23 cellular contexts compared by ENCODE assay signal in the genomic region with DNA sequence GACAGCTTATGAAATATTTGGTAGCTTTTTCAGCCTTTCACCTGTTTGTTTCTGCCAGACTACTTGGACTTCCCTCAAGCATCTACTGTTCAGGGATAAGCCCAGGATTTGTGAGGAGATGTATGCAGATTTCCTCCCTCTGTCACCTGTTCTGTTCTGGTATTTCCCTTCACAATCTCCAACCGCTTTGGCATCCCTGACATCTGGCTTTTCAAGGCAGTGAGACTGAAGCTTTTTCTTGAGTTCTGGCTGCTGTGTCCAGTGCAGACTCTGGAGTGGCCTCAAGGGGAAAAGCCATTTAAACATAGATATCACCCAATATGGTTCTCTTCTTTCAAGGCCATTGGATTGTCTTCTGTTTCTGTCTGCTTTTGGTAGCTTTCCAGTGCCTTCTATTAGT.
"Had no signal": no experiment of that assay in that cellular context is flagged by ENCODE, and none has a peak within 500 bp of the region (broad histone marks: within the 10 kb centered on the region; RNA-seq: fewer than 3 reads in every experiment).

No MANE protein-coding gene starts in this region.

- FAIRE-seq: endothelial cell of umbilical vein had no signal

- H3K4me3 ChIP-seq: colonic mucosa, esophagus squamous epithelium, lung, mucosa of descending colon, stomach, thyroid gland, vagina had no signal

- DNase-seq: colonic mucosa; dermis blood vessel endothelial cell; effector memory CD4-positive, alpha-beta T cell; esophagus squamous epithelium; foreskin melanocyte; kidney; mucosa of descending colon; naive B cell; stimulated activated CD4-positive, alpha-beta T cell treated with anti-CD3 and anti-CD28 coated beads, Interleukin-2, amount 100 ng/mL, for 24 hours; stimulated activated CD4-positive, alpha-beta T cell treated with anti-CD3 and anti-CD28 coated beads, Interleukin-4, amount 100 ng/mL, for 24 hours; stimulated activated naive CD4-positive, alpha-beta T cell treated with Interleukin-2 at 50 U/mL for 16 hours; stomach; thyroid gland; trophoblast cell had no signal

- H3K27me3 ChIP-seq: colonic mucosa, esophagus squamous epithelium, neutrophil, stomach, thyroid gland, vagina had no signal

- H3K36me3 ChIP-seq: colonic mucosa, esophagus squamous epithelium, neutrophil, thyroid gland, vagina had no signal

- H3K4me1 ChIP-seq: colonic mucosa, esophagus squamous epithelium, parathyroid adenoma, thyroid gland, vagina had no signal

- ATAC-seq: left lobe of liver; mucosa of descending colon; natural killer cell treated with Interleukin-12 subunit alpha and Interleukin-12 subunit beta and Interleukin-15 and Interleukin-18, amount 100 ng/mL, for 72 hours; sciatic nerve; stimulated activated effector memory CD8-positive, alpha-beta T cell treated with anti-CD3 and anti-CD28 coated beads, Interleukin-12 subunit alpha, Interleukin-12 subunit beta, amount 100 ng/mL, for 72 hours had no signal

- H3K9me3 ChIP-seq: colonic mucosa, mucosa of descending colon, neutrophil, thyroid gland had no signal

- H3K27ac ChIP-seq: colonic mucosa, esophagus squamous epithelium, neutrophil, parathyroid adenoma, thyroid gland, vagina had no signal
